In the genomic region with DNA sequence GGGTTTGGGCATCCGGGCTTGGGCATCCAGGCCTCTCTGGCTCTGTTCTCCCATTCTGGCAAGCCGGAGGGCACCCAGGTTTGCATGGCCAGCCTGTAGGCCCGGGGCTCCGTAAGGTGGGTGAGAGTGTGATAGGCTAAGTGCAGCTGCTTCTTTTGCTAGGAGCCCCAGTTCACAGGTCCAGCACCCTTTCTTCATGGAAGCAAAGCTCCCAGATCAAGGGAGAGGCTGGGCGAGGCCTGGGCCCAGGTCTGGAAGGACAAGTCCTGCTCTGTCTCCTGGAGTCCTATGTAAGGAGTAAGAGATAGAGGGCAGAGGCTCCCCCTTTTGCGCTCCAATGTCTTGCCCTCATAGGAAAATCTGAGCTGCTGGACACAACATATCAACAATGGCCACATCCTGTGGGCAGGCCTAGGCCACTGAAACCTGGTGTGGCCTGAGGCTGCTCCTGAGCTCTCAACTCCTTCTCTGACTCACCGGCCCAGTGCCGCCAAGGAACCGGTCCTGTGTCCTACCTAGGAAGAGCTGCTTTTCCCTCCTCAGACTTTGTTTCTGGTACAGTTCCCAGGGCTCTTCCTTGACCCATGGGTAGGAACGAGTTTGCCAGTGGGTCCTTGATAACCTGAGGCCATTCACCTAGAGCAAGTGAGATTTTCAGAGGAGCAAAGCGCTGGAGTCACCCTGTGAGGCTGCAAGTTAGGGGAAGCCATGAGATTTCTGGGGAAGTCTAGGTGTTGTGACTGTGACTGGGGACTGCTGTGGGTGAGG, we compare ENCODE assay signal across 20 cellular contexts. TPM values are rescaled to one million over a fixed set of nuclear protein-coding genes. Genes with fewer than 3 reads are reported as not detected.
"Had no signal": no experiment of that assay in that cellular context is flagged by ENCODE, and none has a peak within 500 bp of the region (broad histone marks: within the 10 kb centered on the region; RNA-seq: fewer than 3 reads in every experiment).

No MANE protein-coding gene starts in this region.

- H3K36me3 ChIP-seq: breast epithelium, pancreas, sigmoid colon, spleen, upper lobe of left lung had no signal

- H3K36me3 Mint-ChIP-seq: T-cell had no signal

- H3K79me2 ChIP-seq: hepatocyte had no signal

- FAIRE-seq: pancreas had no signal

- H2AFZ ChIP-seq: hepatocyte had no signal

- H3K27ac Mint-ChIP-seq: activated CD4-positive, alpha-beta T cell treated with anti-CD3 and anti-CD28 coated beads, Interleukin-2, amount 10 ng/mL, durations not matched to agents 7 days and 5 days; dendritic cell treated with granulocyte-macrophage colony-stimulating factor and Interleukin-4, amounts not matched to agents 40 ng/mL and 50 ng/mL, for 4 days; effector memory CD8-positive, alpha-beta T cell; nephron progenitor cell; stimulated activated naive CD8-positive, alpha-beta T cell treated with anti-CD3 and anti-CD28 coated beads, Interleukin-15, amount 100 ng/mL, for 72 hours; T-cell had no signal

- H3K27ac ChIP-seq: breast epithelium, hepatocyte, pancreas, sigmoid colon, spleen, testis, upper lobe of left lung had no signal

- H3K4me3 Mint-ChIP-seq: activated CD4-positive, alpha-beta T cell treated with anti-CD3 and anti-CD28 coated beads, Interleukin-2, amount 10 ng/mL, durations not matched to agents 7 days and 5 days; dendritic cell treated with granulocyte-macrophage colony-stimulating factor and Interleukin-4, amounts not matched to agents 40 ng/mL and 50 ng/mL, for 4 days; effector memory CD8-positive, alpha-beta T cell; nephron progenitor cell; stimulated activated naive CD8-positive, alpha-beta T cell treated with anti-CD3 and anti-CD28 coated beads, Interleukin-15, amount 100 ng/mL, for 72 hours; T-cell had no signal

- H3K9me3 ChIP-seq: breast epithelium, pancreas, sigmoid colon, testis, upper lobe of left lung had no signal

- DNase-seq: activated CD4-positive, alpha-beta T cell treated with anti-CD3 and anti-CD28 coated beads, Interleukin-2, amount 10 ng/mL, durations not matched to agents 7 days and 5 days; activated CD8-positive, alpha-beta memory T cell treated with anti-CD3 and anti-CD28 coated beads for 24 hours; activated naive CD4-positive, alpha-beta T cell treated with Interleukin-2 at 50 U/mL for 16 hours; anterior cingulate cortex; effector memory CD8-positive, alpha-beta T cell; kidney glomerular epithelial cell; sigmoid colon; spleen; stimulated activated naive CD8-positive, alpha-beta T cell treated with anti-CD3 and anti-CD28 coated beads, Interleukin-15, amount 100 ng/mL, for 72 hours; T-cell; T-helper 9 cell; testis had no signal

- H3K9me3 Mint-ChIP-seq: activated CD4-positive, alpha-beta T cell treated with anti-CD3 and anti-CD28 coated beads, Interleukin-2, amount 10 ng/mL, durations not matched to agents 7 days and 5 days; dendritic cell treated with granulocyte-macrophage colony-stimulating factor and Interleukin-4, amounts not matched to agents 40 ng/mL and 50 ng/mL, for 4 days; effector memory CD8-positive, alpha-beta T cell; nephron progenitor cell; stimulated activated naive CD8-positive, alpha-beta T cell treated with anti-CD3 and anti-CD28 coated beads, Interleukin-15, amount 100 ng/mL, for 72 hours had no signal

- H3K4me2 ChIP-seq: hepatocyte had no signal

- H3K4me3 ChIP-seq: breast epithelium, hepatocyte, pancreas, sigmoid colon, spleen, testis, upper lobe of left lung had no signal

RNA-seq across cellular contexts. Expression of gene PAX6, which starts 11.7 kb away (rescaled TPM):
- total RNA-seq: activated CD4-positive, alpha-beta T cell treated with anti-CD3 and anti-CD28 coated beads, Interleukin-2, amount 10 ng/mL, durations not matched to agents 7 days and 5 days; epithelial cell of proximal tubule; liver; sigmoid colon; spleen; T-cell; upper lobe of left lung had no signal
- polyA plus RNA-seq: liver had no signal
